In genomic region chr10:34553753-34554152, GRCh38 we compare ENCODE assay signal across 19 cellular contexts.
DNase-seq lines count a peak whose midpoint lies in the region; ATAC-seq and TF ChIP-seq lines count a peak whose summit lies in the region.
"Had no signal": no experiment of that assay in that cellular context is flagged by ENCODE, and none has a peak within 500 bp of the region (broad histone marks: within the 10 kb centered on the region; RNA-seq: fewer than 3 reads in every experiment).

No MANE protein-coding gene starts in this region.

- no peaks in the 10 kb centered on the region for H3K27me3 ChIP-seq in Panc1 (ENCODE audit: control insufficient read depth, insufficient read depth, low read length)
- H3K27me3 ChIP-seq: BLaER1 treated with 17β-estradiol and CSF1 and Interleukin-3, amounts not matched to agents 10 nM and 100 nM had no signal

- peak; percentile 24 for DNase-seq in EH (ENCODE audit: low read depth)
- DNase-seq in Panc1 (ENCODE audit: low read depth, low spot score) = no peak
- peak; percentile 31 for DNase-seq in renal cortical epithelial cell (ENCODE audit: low read depth)
- no peak for DNase-seq in type B pancreatic cell (ENCODE audit: extremely low spot score, unreplicated experiment)
- DNase-seq: AML-193; Caco-2; Calu3; CD4-positive, alpha-beta T cell; CD8-positive, alpha-beta T cell; DMS79 treated with DMSO at 0.1 percent for 48 hours; EL; GDM1 had no signal

- in situ Hi-C loops in Panc1 (cut with HindIII; ENCODE audit: low pct_unique_long_range_greater_than_20kb, low sequenced_read_pairs) = no loop called here

- no peaks in the 10 kb centered on the region for H3K27me3 Mint-ChIP-seq in type B pancreatic cell
- H3K27me3 Mint-ChIP-seq: B cell; CD4-positive, alpha-beta T cell had no signal

- no peak overlapping the region for H3K4me3 ChIP-seq in Panc1 (ENCODE audit: low read depth in 2 of 2, low read length in 2 of 2)
- H3K4me3 ChIP-seq: A549; BLaER1 treated with 17β-estradiol and CSF1 and Interleukin-3, amounts not matched to agents 10 nM and 100 nM; GM12878 had no signal

- H3K4me1 ChIP-seq in Panc1 (ENCODE audit: control insufficient read depth, insufficient read depth, low read length) = no peaks in the 10 kb centered on the region; the same call in 1 of the 2 replicates
- H3K4me1 ChIP-seq: BLaER1 treated with 17β-estradiol and CSF1 and Interleukin-3, amounts not matched to agents 10 nM and 100 nM had no signal

- no peak overlapping the region for H3K4me3 Mint-ChIP-seq in type B pancreatic cell
- H3K4me3 Mint-ChIP-seq: B cell; CD4-positive, alpha-beta T cell; CD8-positive, alpha-beta T cell had no signal

- H3K9me3 ChIP-seq in Panc1 (ENCODE audit: control insufficient read depth, insufficient read depth, low read depth, low read length) = no peaks in the 10 kb centered on the region
- H3K9me3 ChIP-seq: A549, Caco-2 had no signal

- peaks cover 17% of the 10 kb centered on the region for H3K36me3 Mint-ChIP-seq in type B pancreatic cell
- H3K36me3 Mint-ChIP-seq: CD8-positive, alpha-beta T cell had no signal

- CTCF ChIA-PET in Panc1 (lab: Charles Lee) = interaction anchor here (0.6 kb wide), 1 partner anchor 326 kb away, joined by 3 read pairs; no protein-coding TSS in a partner anchor

- H3K27ac Mint-ChIP-seq in type B pancreatic cell = no peak overlapping the region
- H3K27ac Mint-ChIP-seq: B cell; CD4-positive, alpha-beta T cell; CD8-positive, alpha-beta T cell had no signal

- TF ChIP-seq CTCF in Panc1 (IDR thresholded peaks at IDR 0.05) = no peak
- no peak for TF ChIP-seq CTCF in type B pancreatic cell (conservative IDR thresholded peaks at IDR 0.05)

- ATAC-seq in Panc1 (no peak), GM18511 (IDR thresholded peaks at IDR 0.05; ENCODE audit: unreplicated experiment) (no peak)
- ATAC-seq: A549; CD8-positive, alpha-beta T cell; GM12878 had no signal

- no TSS peak for BruUV-seq in Panc1 (replicated peaks; lab: Mats Ljungman, UMichigan)

- no peaks in the 10 kb centered on the region for H3K36me3 ChIP-seq in Panc1 (ENCODE audit: control insufficient read depth, insufficient read depth, low read length)

- H3K4me1 Mint-ChIP-seq in type B pancreatic cell (ENCODE audit: unreplicated experiment) = peaks cover 20% of the 10 kb centered on the region
- H3K4me1 Mint-ChIP-seq: B cell had no signal

- intact Hi-C loops in Panc1 (cut with micrococcal nuclease; ENCODE audit: unreplicated experiment) = no loop called here

- H3K9me3 Mint-ChIP-seq in type B pancreatic cell = no peaks in the 10 kb centered on the region
- H3K9me3 Mint-ChIP-seq: CD4-positive, alpha-beta T cell had no signal

- POLR2A ChIA-PET in Panc1 (lab: Charles Lee) = interaction anchor here (0.7 kb wide), 1 partner anchor 19 kb away, joined by 3 read pairs; no protein-coding TSS in a partner anchor

- peak overlapping the region; percentile 39; the same call in 1 of the 2 replicates for H3K27ac ChIP-seq in Panc1 (ENCODE audit: low read length)
- H3K27ac ChIP-seq: 22Rv1; BLaER1 treated with 17β-estradiol and CSF1 and Interleukin-3, amounts not matched to agents 10 nM and 100 nM; C4-2B had no signal

Comparison
In these comparisons a context has a peak if more than half of its experiments do, and no peak if none do; other contexts are left out.
1. DNase-seq: peak in EH (single experiment) and renal cortical epithelial cell (single experiment); none in Panc1 (single experiment) and type B pancreatic cell (single experiment).